In genomic region chr10:124249196-124249595, GRCh38 we compare ENCODE assay signal across 28 cellular contexts.
"Had no signal": no experiment of that assay in that cellular context is flagged by ENCODE, and none has a peak within 500 bp of the region (broad histone marks: within the 10 kb centered on the region; RNA-seq: fewer than 3 reads in every experiment).

No MANE protein-coding gene starts in this region.

- H3K9me3 ChIP-seq: SJCRH30 had no signal

- H3K27ac ChIP-seq: brain microvascular endothelial cell, SJCRH30, SK-N-MC, WERI-Rb-1 had no signal

- H3K36me3 Mint-ChIP-seq: activated naive CD4-positive, alpha-beta T cell treated with anti-CD3 and anti-CD28 coated beads, Interleukin-2, amount 10 ng/mL, durations not matched to agents 7 days and 5 days; activated naive CD8-positive, alpha-beta T cell; IgD-negative memory B cell had no signal

- DNase-seq: activated CD4-positive, alpha-beta T cell treated with anti-CD3 and anti-CD28 coated beads for 1 hour; activated CD4-positive, alpha-beta T cell treated with anti-CD3 and anti-CD28 coated beads, Interleukin-2, amount 10 ng/mL, durations not matched to agents 24 days and 14 days; activated CD4-positive, alpha-beta T cell treated with anti-CD3 and anti-CD28 coated beads, Interleukin-2, amount 50 U/mL, for 48 hours; activated CD4-positive, CD25-positive, alpha-beta regulatory T cell; activated CD8-positive, alpha-beta T cell treated with anti-CD3 and anti-CD28 coated beads, Interleukin-2, amount 10 ng/mL, durations not matched to agents 7 days and 5 days; activated naive CD4-positive, alpha-beta T cell treated with anti-CD3 and anti-CD28 coated beads, Interleukin-2, amount 10 ng/mL, durations not matched to agents 7 days and 5 days; activated naive CD8-positive, alpha-beta T cell treated with anti-CD3 and anti-CD28 coated beads, Interleukin-2, amount 50 U/mL, for 24 hours; activated T-cell treated with anti-CD3 and anti-CD28 coated beads, Interleukin-2, amount 50 U/mL, for 24 hours; anterior cingulate cortex; brain microvascular endothelial cell; Karpas-422; KBM-7; NCI-H1105; NCI-H1417 treated with DMSO at 0.1 percent for 48 hours; NCI-H1930; NCI-H2081 treated with DMSO at 0.1 percent for 48 hours; NCI-H226; NCI-H446 treated with DMSO at 0.1 percent for 48 hours; NCI-H524; OCI-M1; Right ventricle myocardium superior; SJCRH30; T1000; WERI-Rb-1 had no signal

- H3K27me3 Mint-ChIP-seq: activated CD4-positive, alpha-beta T cell treated with anti-CD3 and anti-CD28 coated beads, Interleukin-2, amount 10 ng/mL, durations not matched to agents 24 days and 14 days had no signal

- H3K36me3 ChIP-seq: brain microvascular endothelial cell, SJCRH30, WERI-Rb-1 had no signal

- H3K4me1 Mint-ChIP-seq: activated CD4-positive, alpha-beta T cell treated with anti-CD3 and anti-CD28 coated beads, Interleukin-2, amount 10 ng/mL, durations not matched to agents 24 days and 14 days; activated naive CD4-positive, alpha-beta T cell treated with anti-CD3 and anti-CD28 coated beads, Interleukin-2, amount 10 ng/mL, durations not matched to agents 7 days and 5 days had no signal

- H3K27me3 ChIP-seq: brain microvascular endothelial cell, SJCRH30 had no signal

- H3K4me3 Mint-ChIP-seq: activated CD4-positive, alpha-beta T cell treated with anti-CD3 and anti-CD28 coated beads, Interleukin-2, amount 10 ng/mL, durations not matched to agents 24 days and 14 days; activated CD8-positive, alpha-beta T cell treated with anti-CD3 and anti-CD28 coated beads, Interleukin-2, amount 10 ng/mL, durations not matched to agents 7 days and 5 days; activated naive CD4-positive, alpha-beta T cell treated with anti-CD3 and anti-CD28 coated beads, Interleukin-2, amount 10 ng/mL, durations not matched to agents 7 days and 5 days; activated naive CD8-positive, alpha-beta T cell; activated naive CD8-positive, alpha-beta T cell treated with anti-CD3 and anti-CD28 coated beads, Interleukin-2, amount 50 U/mL, for 24 hours; activated T-cell treated with anti-CD3 and anti-CD28 coated beads, Interleukin-2, amount 50 U/mL, for 24 hours; IgD-negative memory B cell had no signal

- H3K4me1 ChIP-seq: SJCRH30 had no signal

- H3K4me3 ChIP-seq: SJCRH30, SK-N-MC had no signal

- H3K9me3 Mint-ChIP-seq: activated CD4-positive, alpha-beta T cell treated with anti-CD3 and anti-CD28 coated beads, Interleukin-2, amount 10 ng/mL, durations not matched to agents 24 days and 14 days; activated naive CD4-positive, alpha-beta T cell treated with anti-CD3 and anti-CD28 coated beads, Interleukin-2, amount 10 ng/mL, durations not matched to agents 7 days and 5 days; activated naive CD8-positive, alpha-beta T cell treated with anti-CD3 and anti-CD28 coated beads, Interleukin-2, amount 50 U/mL, for 24 hours; activated T-cell treated with anti-CD3 and anti-CD28 coated beads, Interleukin-2, amount 50 U/mL, for 24 hours; activated T-helper 2 cell treated with anti-CD3 and anti-CD28 coated beads, Interferon-gamma antibody, Interleukin-2, Interleukin-4, amounts not matched to agents 10 μg/mL and 5 μg/mL and 100 μg/mL, durations not matched to agents 14 hours and 24 hours and 36 hours had no signal

- H3K27ac Mint-ChIP-seq: activated CD4-positive, alpha-beta T cell treated with anti-CD3 and anti-CD28 coated beads, Interleukin-2, amount 10 ng/mL, durations not matched to agents 24 days and 14 days; activated CD8-positive, alpha-beta T cell treated with anti-CD3 and anti-CD28 coated beads, Interleukin-2, amount 10 ng/mL, durations not matched to agents 7 days and 5 days; activated naive CD4-positive, alpha-beta T cell treated with anti-CD3 and anti-CD28 coated beads, Interleukin-2, amount 10 ng/mL, durations not matched to agents 7 days and 5 days; activated naive CD8-positive, alpha-beta T cell; activated naive CD8-positive, alpha-beta T cell treated with anti-CD3 and anti-CD28 coated beads, Interleukin-2, amount 50 U/mL, for 24 hours; activated T-cell treated with anti-CD3 and anti-CD28 coated beads, Interleukin-2, amount 50 U/mL, for 24 hours; activated T-helper 2 cell treated with anti-CD3 and anti-CD28 coated beads, Interferon-gamma antibody, Interleukin-2, Interleukin-4, amounts not matched to agents 10 μg/mL and 5 μg/mL and 100 μg/mL, durations not matched to agents 14 hours and 24 hours and 36 hours; IgD-negative memory B cell had no signal
